ENCODE assay signal across 18 cellular contexts in the genomic region with DNA sequence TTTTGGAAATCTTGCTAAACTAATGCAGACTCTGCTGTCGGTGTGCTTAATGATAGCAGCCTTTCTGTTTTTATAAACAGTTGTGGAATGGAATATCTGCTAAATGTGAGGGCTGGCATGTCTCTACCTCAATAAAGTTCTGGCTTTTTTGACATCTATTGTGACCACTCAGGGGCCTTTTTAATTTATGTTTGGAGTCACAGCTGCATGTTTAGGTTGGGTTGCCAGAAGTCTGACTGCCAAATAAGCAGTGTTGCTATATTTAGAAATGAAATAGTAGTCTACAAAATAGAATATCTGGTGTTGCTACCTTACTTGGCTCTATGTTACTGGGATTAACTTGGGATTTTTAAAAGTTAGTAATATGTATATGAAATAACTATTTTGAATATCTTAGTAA.
DNase-seq lines count a peak whose midpoint lies in the region; ATAC-seq and TF ChIP-seq lines count a peak whose summit lies in the region.
"Had no signal": no experiment of that assay in that cellular context is flagged by ENCODE, and none has a peak within 500 bp of the region (broad histone marks: within the 10 kb centered on the region; RNA-seq: fewer than 3 reads in every experiment).

No MANE protein-coding gene starts in this region.

- intact Hi-C loops in sigmoid colon (cut with DNase I) (loop anchor here (2.0 kb wide), 1 partner anchor 126 kb away; a partner anchor contains a TSS), colonic mucosa (cut with DNase I) (no loop called here)

- ATAC-seq in GM23338 (no peak), left lobe of liver (peak; percentile 50)

- no peaks in the 10 kb centered on the region for H3K36me3 ChIP-seq in GM23338 (ENCODE audit: insufficient read depth)
- no peaks in the 10 kb centered on the region for H3K36me3 ChIP-seq in sigmoid colon
- H3K36me3 ChIP-seq in colonic mucosa: no peaks in the 10 kb centered on the region
- H3K36me3 ChIP-seq: BE2C had no signal

- no peak overlapping the region for H3K27ac Mint-ChIP-seq in GM23338
- H3K27ac Mint-ChIP-seq: CD4-positive, CD25-positive, alpha-beta regulatory T cell; H9 had no signal

- H3K9me2 ChIP-seq in GM23338 (ENCODE audit: insufficient read depth): no peaks in the 10 kb centered on the region

- WGBS in sigmoid colon, 2 donors: 75 to 76% methylated on average over 1 of the region's 1 CpG

- H3K4me3 ChIP-seq in GM23338 (no peak overlapping the region), sigmoid colon (no peak overlapping the region), colonic mucosa (no peak overlapping the region)

- H3K4me1 ChIP-seq in GM23338 (ENCODE audit: insufficient read depth) (no peaks in the 10 kb centered on the region), sigmoid colon (peaks cover 0 to 23% (median 14%) of the 10 kb centered on the region in 4 donors), colonic mucosa (no peaks in the 10 kb centered on the region)
- H3K4me1 ChIP-seq: BE2C had no signal

- H3K36me3 Mint-ChIP-seq in GM23338 (ENCODE audit: low read depth): peaks cover 4% of the 10 kb centered on the region; the same call in 1 of the 3 replicates
- H3K36me3 Mint-ChIP-seq: CD4-positive, CD25-positive, alpha-beta regulatory T cell had no signal

- TF ChIP-seq CTCF in GM23338 (conservative IDR thresholded peaks at IDR 0.05; ENCODE audit: low read depth in 2 of 2) (no peak), sigmoid colon (IDR thresholded peaks at IDR 0.05) (no peak), colonic mucosa (IDR thresholded peaks at IDR 0.05) (no peak)

- H3K4me1 Mint-ChIP-seq in GM23338: no peaks in the 10 kb centered on the region
- H3K4me1 Mint-ChIP-seq: CD4-positive, CD25-positive, alpha-beta regulatory T cell had no signal

- no peaks in the 10 kb centered on the region for H3F3A ChIP-seq in GM23338 (replicated peaks; ENCODE audit: low read depth)

- no peaks in the 10 kb centered on the region for H3K27me3 Mint-ChIP-seq in GM23338 (ENCODE audit: insufficient read depth, low read depth, poor library complexity)
- H3K27me3 Mint-ChIP-seq: CD4-positive, CD25-positive, alpha-beta regulatory T cell had no signal

- H3K9ac ChIP-seq in colonic mucosa (ENCODE audit: low read depth in 2 of 2, low read length in 2 of 2): no peak overlapping the region

- H3K79me2 ChIP-seq in GM23338 (replicated peaks; ENCODE audit: insufficient read depth): no peaks in the 10 kb centered on the region

- no peaks in the 10 kb centered on the region for H3K9me3 ChIP-seq in sigmoid colon
- no peaks in the 10 kb centered on the region for H3K9me3 ChIP-seq in colonic mucosa
- H3K9me3 ChIP-seq: BE2C had no signal

- no peak for TF ChIP-seq POLR2A in sigmoid colon (IDR thresholded peaks at IDR 0.05)

- no peak overlapping the region for H3K4me2 ChIP-seq in GM23338

- peak; percentile 1 for DNase-seq in SHP77 treated with DMSO at 0.1 percent for 48 hours (lab: John Stamatoyannopoulos, UW)
- no peak for DNase-seq in SHP77 (lab: John Stamatoyannopoulos, UW)
- no peak for DNase-seq in GM23338 (ENCODE audit: low spot score)
- no peak for DNase-seq in left lobe of liver (ENCODE audit: low spot score)
- DNase-seq in sigmoid colon: no peak
- DNase-seq in NCI-H446 treated with DMSO at 0.1 percent for 48 hours (lab: John Stamatoyannopoulos, UW): no peak
- DNase-seq in activated gamma-delta T cell treated with Interleukin-2 at 50 U/mL for 16 hours: no peak
- DNase-seq in colonic mucosa: no peak
- DNase-seq: 8988T; BE2C; CD4-positive, CD25-positive, alpha-beta regulatory T cell; GF-D8; H9; Kasumi-1; MM.1S; NCI-H1092; NCI-H1436 treated with DMSO at 0.1 percent for 48 hours; NCI-H2029 had no signal

- no peak overlapping the region for H3K4me3 Mint-ChIP-seq in GM23338
- H3K4me3 Mint-ChIP-seq: CD4-positive, CD25-positive, alpha-beta regulatory T cell; H9 had no signal

- H3K9me3 Mint-ChIP-seq in GM23338: peaks cover 40% of the 10 kb centered on the region

- no peaks in the 10 kb centered on the region for H3K27me3 ChIP-seq in GM23338 (ENCODE audit: insufficient read depth)
- H3K27me3 ChIP-seq in sigmoid colon: no peaks in the 10 kb centered on the region
- no peaks in the 10 kb centered on the region for H3K27me3 ChIP-seq in colonic mucosa
- H3K27me3 ChIP-seq: BE2C had no signal

- no peaks in the 10 kb centered on the region for H4K20me1 ChIP-seq in GM23338 (replicated peaks; ENCODE audit: insufficient read depth)

- H2AFZ ChIP-seq in GM23338: peak overlapping the region; percentile 56; the same call in 1 of the 2 replicates

- TF ChIP-seq EP300 in sigmoid colon (IDR thresholded peaks at IDR 0.05): peak; percentile 18 to 75 (median 58)

- H3K27ac ChIP-seq in GM23338 (ENCODE audit: low read depth): no peak overlapping the region
- peak overlapping the region in 3 of 4 donors; percentile 51 to 71 (median 56) for H3K27ac ChIP-seq in sigmoid colon
- no peak overlapping the region for H3K27ac ChIP-seq in colonic mucosa

TF ChIP-seq in GM23338, 12 proteins besides CTCF, POLR2A, EP300 and RAD21 (continues in another document):
- TF ChIP-seq EZH2phosphoT487 (IDR thresholded peaks at IDR 0.05; ENCODE audit: unreplicated experiment) (no peak), ZNF114 (CRISPR knock-in tag; IDR thresholded peaks at IDR 0.05) (no peak), JUNB (IDR thresholded peaks at IDR 0.05; ENCODE audit: unreplicated experiment) (no peak), EZH2 (IDR thresholded peaks at IDR 0.05; ENCODE audit: low read depth, unreplicated experiment) (no peak), STAT1 (IDR thresholded peaks at IDR 0.05; ENCODE audit: unreplicated experiment) (no peak), POLR2AphosphoS5 (IDR thresholded peaks at IDR 0.05; ENCODE audit: low read depth) (no peak), ZNF331 (CRISPR knock-in tag; IDR thresholded peaks at IDR 0.05; ENCODE audit: low read depth) (no peak)
- TF ChIP-seq, protein P1, sequence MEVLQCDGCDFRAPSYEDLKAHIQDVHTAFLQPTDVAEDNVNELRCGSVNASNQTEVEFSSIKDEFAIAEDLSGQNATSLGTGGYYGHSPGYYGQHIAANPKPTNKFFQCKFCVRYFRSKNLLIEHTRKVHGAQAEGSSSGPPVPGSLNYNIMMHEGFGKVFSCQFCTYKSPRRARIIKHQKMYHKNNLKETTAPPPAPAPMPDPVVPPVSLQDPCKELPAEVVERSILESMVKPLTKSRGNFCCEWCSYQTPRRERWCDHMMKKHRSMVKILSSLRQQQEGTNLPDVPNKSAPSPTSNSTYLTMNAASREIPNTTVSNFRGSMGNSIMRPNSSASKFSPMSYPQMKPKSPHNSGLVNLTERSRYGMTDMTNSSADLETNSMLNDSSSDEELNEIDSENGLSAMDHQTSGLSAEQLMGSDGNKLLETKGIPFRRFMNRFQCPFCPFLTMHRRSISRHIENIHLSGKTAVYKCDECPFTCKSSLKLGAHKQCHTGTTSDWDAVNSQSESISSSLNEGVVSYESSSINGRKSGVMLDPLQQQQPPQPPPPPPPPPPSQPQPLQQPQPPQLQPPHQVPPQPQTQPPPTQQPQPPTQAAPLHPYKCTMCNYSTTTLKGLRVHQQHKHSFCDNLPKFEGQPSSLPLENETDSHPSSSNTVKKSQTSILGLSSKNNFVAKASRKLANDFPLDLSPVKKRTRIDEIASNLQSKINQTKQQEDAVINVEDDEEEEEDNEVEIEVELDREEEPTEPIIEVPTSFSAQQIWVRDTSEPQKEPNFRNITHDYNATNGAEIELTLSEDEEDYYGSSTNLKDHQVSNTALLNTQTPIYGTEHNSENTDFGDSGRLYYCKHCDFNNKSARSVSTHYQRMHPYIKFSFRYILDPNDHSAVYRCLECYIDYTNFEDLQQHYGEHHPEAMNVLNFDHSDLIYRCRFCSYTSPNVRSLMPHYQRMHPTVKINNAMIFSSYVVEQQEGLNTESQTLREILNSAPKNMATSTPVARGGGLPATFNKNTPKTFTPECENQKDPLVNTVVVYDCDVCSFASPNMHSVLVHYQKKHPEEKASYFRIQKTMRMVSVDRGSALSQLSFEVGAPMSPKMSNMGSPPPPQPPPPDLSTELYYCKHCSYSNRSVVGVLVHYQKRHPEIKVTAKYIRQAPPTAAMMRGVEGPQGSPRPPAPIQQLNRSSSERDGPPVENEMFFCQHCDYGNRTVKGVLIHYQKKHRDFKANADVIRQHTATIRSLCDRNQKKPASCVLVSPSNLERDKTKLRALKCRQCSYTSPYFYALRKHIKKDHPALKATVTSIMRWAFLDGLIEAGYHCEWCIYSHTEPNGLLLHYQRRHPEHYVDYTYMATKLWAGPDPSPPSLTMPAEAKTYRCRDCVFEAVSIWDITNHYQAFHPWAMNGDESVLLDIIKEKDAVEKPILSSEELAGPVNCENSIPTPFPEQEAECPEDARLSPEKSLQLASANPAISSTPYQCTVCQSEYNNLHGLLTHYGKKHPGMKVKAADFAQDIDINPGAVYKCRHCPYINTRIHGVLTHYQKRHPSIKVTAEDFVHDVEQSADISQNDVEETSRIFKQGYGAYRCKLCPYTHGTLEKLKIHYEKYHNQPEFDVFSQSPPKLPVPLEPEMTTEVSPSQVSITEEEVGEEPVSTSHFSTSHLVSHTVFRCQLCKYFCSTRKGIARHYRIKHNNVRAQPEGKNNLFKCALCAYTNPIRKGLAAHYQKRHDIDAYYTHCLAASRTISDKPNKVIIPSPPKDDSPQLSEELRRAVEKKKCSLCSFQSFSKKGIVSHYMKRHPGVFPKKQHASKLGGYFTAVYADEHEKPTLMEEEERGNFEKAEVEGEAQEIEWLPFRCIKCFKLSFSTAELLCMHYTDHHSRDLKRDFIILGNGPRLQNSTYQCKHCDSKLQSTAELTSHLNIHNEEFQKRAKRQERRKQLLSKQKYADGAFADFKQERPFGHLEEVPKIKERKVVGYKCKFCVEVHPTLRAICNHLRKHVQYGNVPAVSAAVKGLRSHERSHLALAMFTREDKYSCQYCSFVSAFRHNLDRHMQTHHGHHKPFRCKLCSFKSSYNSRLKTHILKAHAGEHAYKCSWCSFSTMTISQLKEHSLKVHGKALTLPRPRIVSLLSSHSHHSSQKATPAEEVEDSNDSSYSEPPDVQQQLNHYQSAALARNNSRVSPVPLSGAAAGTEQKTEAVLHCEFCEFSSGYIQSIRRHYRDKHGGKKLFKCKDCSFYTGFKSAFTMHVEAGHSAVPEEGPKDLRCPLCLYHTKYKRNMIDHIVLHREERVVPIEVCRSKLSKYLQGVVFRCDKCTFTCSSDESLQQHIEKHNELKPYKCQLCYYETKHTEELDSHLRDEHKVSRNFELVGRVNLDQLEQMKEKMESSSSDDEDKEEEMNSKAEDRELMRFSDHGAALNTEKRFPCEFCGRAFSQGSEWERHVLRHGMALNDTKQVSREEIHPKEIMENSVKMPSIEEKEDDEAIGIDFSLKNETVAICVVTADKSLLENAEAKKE (CRISPR knock-in tag; IDR thresholded peaks at IDR 0.05): no peak

Comparison
In these comparisons a context has a peak if more than half of its experiments do, and no peak if none do; other contexts are left out.
1. H3K27ac ChIP-seq: peak in sigmoid colon (3 of 4); none in GM23338 (single experiment) and colonic mucosa (single experiment).